1 cellular context compared by ENCODE assay signal in genomic region chr17:61806081-61806828, GRCh38.
TF ChIP-seq lines count a peak whose summit lies in the region.

No MANE protein-coding gene starts in this region.

TF ChIP-seq in HCT116, 20 proteins besides CTCF, POLR2A, EP300 and RAD21 (continued from another document):
- TF ChIP-seq, protein P1, sequence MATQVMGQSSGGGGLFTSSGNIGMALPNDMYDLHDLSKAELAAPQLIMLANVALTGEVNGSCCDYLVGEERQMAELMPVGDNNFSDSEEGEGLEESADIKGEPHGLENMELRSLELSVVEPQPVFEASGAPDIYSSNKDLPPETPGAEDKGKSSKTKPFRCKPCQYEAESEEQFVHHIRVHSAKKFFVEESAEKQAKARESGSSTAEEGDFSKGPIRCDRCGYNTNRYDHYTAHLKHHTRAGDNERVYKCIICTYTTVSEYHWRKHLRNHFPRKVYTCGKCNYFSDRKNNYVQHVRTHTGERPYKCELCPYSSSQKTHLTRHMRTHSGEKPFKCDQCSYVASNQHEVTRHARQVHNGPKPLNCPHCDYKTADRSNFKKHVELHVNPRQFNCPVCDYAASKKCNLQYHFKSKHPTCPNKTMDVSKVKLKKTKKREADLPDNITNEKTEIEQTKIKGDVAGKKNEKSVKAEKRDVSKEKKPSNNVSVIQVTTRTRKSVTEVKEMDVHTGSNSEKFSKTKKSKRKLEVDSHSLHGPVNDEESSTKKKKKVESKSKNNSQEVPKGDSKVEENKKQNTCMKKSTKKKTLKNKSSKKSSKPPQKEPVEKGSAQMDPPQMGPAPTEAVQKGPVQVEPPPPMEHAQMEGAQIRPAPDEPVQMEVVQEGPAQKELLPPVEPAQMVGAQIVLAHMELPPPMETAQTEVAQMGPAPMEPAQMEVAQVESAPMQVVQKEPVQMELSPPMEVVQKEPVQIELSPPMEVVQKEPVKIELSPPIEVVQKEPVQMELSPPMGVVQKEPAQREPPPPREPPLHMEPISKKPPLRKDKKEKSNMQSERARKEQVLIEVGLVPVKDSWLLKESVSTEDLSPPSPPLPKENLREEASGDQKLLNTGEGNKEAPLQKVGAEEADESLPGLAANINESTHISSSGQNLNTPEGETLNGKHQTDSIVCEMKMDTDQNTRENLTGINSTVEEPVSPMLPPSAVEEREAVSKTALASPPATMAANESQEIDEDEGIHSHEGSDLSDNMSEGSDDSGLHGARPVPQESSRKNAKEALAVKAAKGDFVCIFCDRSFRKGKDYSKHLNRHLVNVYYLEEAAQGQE (IDR thresholded peaks at IDR 0.05; ENCODE audit: low read depth), result no peak
- TF ChIP-seq ATF3 (IDR thresholded peaks at IDR 0.05) (no peak), SIN3A (IDR thresholded peaks at IDR 0.05; ENCODE audit: low read depth) (no peak)
TF ChIP-seq in HCT116: peak in this region for 0.
